29 cellular contexts compared by ENCODE assay signal in the genomic region with DNA sequence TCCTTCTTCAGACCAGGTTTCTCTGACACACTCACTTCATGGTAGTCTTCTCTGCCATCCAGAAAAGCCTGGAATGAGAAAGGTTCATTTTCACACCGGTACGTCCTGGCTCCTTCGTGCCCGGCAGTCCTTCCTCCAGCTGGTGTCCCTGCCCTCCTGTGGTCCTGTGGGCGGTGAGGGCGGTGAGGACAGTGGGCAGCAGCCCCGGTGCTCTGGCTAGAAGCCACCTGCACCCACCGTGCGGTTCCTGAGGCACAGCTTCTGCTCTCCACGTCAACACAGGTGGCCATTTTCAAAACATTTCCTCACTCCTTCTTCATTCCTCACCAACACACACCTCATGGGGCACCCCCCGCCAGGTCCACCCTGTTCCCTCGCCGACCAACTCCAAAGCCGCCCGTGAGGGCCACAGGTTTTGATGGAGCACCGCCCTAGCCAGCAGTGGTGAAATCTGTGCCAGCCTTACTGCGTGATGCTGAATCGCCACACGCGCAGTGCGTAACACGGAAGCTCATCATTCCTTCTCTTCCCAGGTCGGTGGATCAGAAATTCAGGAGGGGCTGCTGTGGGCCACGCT.
"Had no signal": no experiment of that assay in that cellular context is flagged by ENCODE, and none has a peak within 500 bp of the region (broad histone marks: within the 10 kb centered on the region; RNA-seq: fewer than 3 reads in every experiment).

No MANE protein-coding gene starts in this region.

- H3K4me3 Mint-ChIP-seq: naive thymus-derived CD4-positive, alpha-beta T cell; natural killer cell; nephron; neural progenitor cell; stimulated activated effector memory CD8-positive, alpha-beta T cell treated with anti-CD3 and anti-CD28 coated beads, Interleukin-12 subunit alpha, Interleukin-12 subunit beta, amount 100 ng/mL, for 72 hours; stimulated activated naive CD8-positive, alpha-beta T cell treated with anti-CD3 and anti-CD28 coated beads, Interleukin-15, Interleukin-2, amounts not matched to agents 100 ng/mL and 50 ng/mL, for 24 hours; type B pancreatic cell had no signal

- H3K4me1 ChIP-seq: neural progenitor cell, parathyroid adenoma, psoas muscle, right lobe of liver, sigmoid colon, suprapubic skin, testis, tibial artery, transverse colon, upper lobe of right lung, uterus had no signal

- H3K36me3 Mint-ChIP-seq: natural killer cell; neural progenitor cell; stimulated activated effector memory CD8-positive, alpha-beta T cell treated with anti-CD3 and anti-CD28 coated beads, Interleukin-12 subunit alpha, Interleukin-12 subunit beta, amount 100 ng/mL, for 72 hours; type B pancreatic cell had no signal

- H3K27me3 ChIP-seq: neural progenitor cell, ovary, right lobe of liver, sigmoid colon, suprapubic skin, testis, tibial artery, transverse colon, upper lobe of right lung, uterus had no signal

- H3K27ac Mint-ChIP-seq: naive thymus-derived CD4-positive, alpha-beta T cell; natural killer cell; nephron; neural progenitor cell; progenitor cell of endocrine pancreas; stimulated activated effector memory CD8-positive, alpha-beta T cell treated with anti-CD3 and anti-CD28 coated beads, Interleukin-12 subunit alpha, Interleukin-12 subunit beta, amount 100 ng/mL, for 72 hours; type B pancreatic cell had no signal

- H3K9me3 ChIP-seq: neutrophil, ovary, psoas muscle, right lobe of liver, suprapubic skin, testis, transverse colon, upper lobe of right lung, uterus had no signal

- H3K4me1 Mint-ChIP-seq: natural killer cell; nephron; neural progenitor cell; stimulated activated effector memory CD8-positive, alpha-beta T cell treated with anti-CD3 and anti-CD28 coated beads, Interleukin-12 subunit alpha, Interleukin-12 subunit beta, amount 100 ng/mL, for 72 hours had no signal

- ATAC-seq: naive thymus-derived CD4-positive, alpha-beta T cell; natural killer cell; psoas muscle; right cardiac atrium; right lobe of liver; stimulated activated effector memory CD8-positive, alpha-beta T cell treated with anti-CD3 and anti-CD28 coated beads, Interleukin-12 subunit alpha, Interleukin-12 subunit beta, amount 100 ng/mL, for 72 hours; upper lobe of right lung had no signal

- H3K9ac ChIP-seq: neural progenitor cell, parathyroid adenoma had no signal

- H3K36me3 ChIP-seq: neural progenitor cell, neutrophil, ovary, right lobe of liver, sigmoid colon, suprapubic skin, tibial artery, transverse colon, upper lobe of right lung, uterus had no signal

- H3K27ac ChIP-seq: neural progenitor cell, neutrophil, ovary, parathyroid adenoma, psoas muscle, right lobe of liver, sigmoid colon, suprapubic skin, testis, tibial artery, transverse colon, upper lobe of right lung, uterus had no signal

- DNase-seq: naive thymus-derived CD4-positive, alpha-beta T cell; natural killer cell; nucleus accumbens; ovary; psoas muscle; right cardiac atrium; right lobe of liver; sigmoid colon; small intestine; stimulated activated CD4-positive, alpha-beta T cell treated with anti-CD3 and anti-CD28 coated beads, Interleukin-15, amount 100 ng/mL, for 24 hours; stimulated activated CD4-positive, alpha-beta T cell treated with anti-CD3 and anti-CD28 coated beads, Interleukin-2, amount 100 ng/mL, for 24 hours; stimulated activated CD4-positive, alpha-beta T cell treated with anti-CD3 and anti-CD28 coated beads, Interleukin-2, amount 100 ng/mL, for 48 hours; stimulated activated CD4-positive, alpha-beta T cell treated with anti-CD3 and anti-CD28 coated beads, Interleukin-4, amount 100 ng/mL, for 24 hours; stimulated activated naive CD4-positive, alpha-beta T cell; substantia nigra; testis; tibial artery; transverse colon; upper lobe of right lung; uterus had no signal

- H3K4me2 ChIP-seq: neural progenitor cell had no signal

- H2AFZ ChIP-seq: neural progenitor cell, parathyroid adenoma had no signal

- H3K9me3 Mint-ChIP-seq: neural progenitor cell, type B pancreatic cell had no signal

- H3K4me3 ChIP-seq: neural progenitor cell, ovary, psoas muscle, right lobe of liver, sigmoid colon, suprapubic skin, testis, tibial artery, transverse colon, upper lobe of right lung, uterus had no signal
